ENCODE assay signal across 8 cellular contexts in genomic region chr1:51877434-51878306, GRCh38. TPM values are rescaled to one million over a fixed set of nuclear protein-coding genes. Genes with fewer than 3 reads are reported as not detected.
DNase-seq lines count a peak whose midpoint lies in the region; ATAC-seq and TF ChIP-seq lines count a peak whose summit lies in the region.

No MANE protein-coding gene starts in this region.

- peak; percentile 0 for ATAC-seq in HG03196 (IDR thresholded peaks at IDR 0.05; ENCODE audit: unreplicated experiment)
- ATAC-seq in WTC11, result peak; percentile 6
- peak; percentile 8 to 13 for ATAC-seq in gastrocnemius medialis
- ATAC-seq in GM21381 (IDR thresholded peaks at IDR 0.05; ENCODE audit: unreplicated experiment), result no peak

- H3K4me1 ChIP-seq in gastrocnemius medialis, result peaks cover 44 to 52% of the 10 kb centered on the region in 2 donors

- peaks cover 7% of the 10 kb centered on the region for H3K27me3 Mint-ChIP-seq in WTC11 (ENCODE audit: low read depth)

- H3K4me3 Mint-ChIP-seq in WTC11, result no peak overlapping the region

- no peaks in the 10 kb centered on the region for H3K9me3 ChIP-seq in gastrocnemius medialis

- peaks cover 17% of the 10 kb centered on the region for H3K4me1 Mint-ChIP-seq in WTC11

- peaks cover 0 to 12% (median 3%) of the 10 kb centered on the region in 3 donors for H3K27me3 ChIP-seq in gastrocnemius medialis

- H3K36me3 Mint-ChIP-seq in WTC11, result peaks cover 3% of the 10 kb centered on the region

- POLR2A ChIA-PET in WTC11 (lab: Charles Lee), result no interaction called here

- H3K36me3 ChIP-seq in gastrocnemius medialis, result no peaks in the 10 kb centered on the region

- peak overlapping the region; percentile 64 to 99 (median 90) for H3K4me3 ChIP-seq in gastrocnemius medialis

- intact Hi-C loops in head of caudate nucleus (cut with DNase I), result loop anchor here (10.0 kb wide), 1 partner anchor 643 kb away; the partner anchor contains the start of gene RNF11
- intact Hi-C loops in gastrocnemius medialis (cut with DNase I; ENCODE audit: low total_unique reads), result loop anchor here (1.0 to 10.0 kb wide), 6 partner anchors 179 to 903 kb away; partner anchors contain the start of genes BTF3L4, CDKN2C, EPS15 and OSBPL9

- in situ Hi-C loops in gastrocnemius medialis (cut with MboI; ENCODE audit: low sequenced_read_pairs in 4 of 4), result no loop called here

- peak overlapping the region; percentile 93 to 99 (median 96) for H3K27ac ChIP-seq in gastrocnemius medialis

- DNase-seq in activated CD4-positive, alpha-beta T cell treated with anti-CD3 and anti-CD28 coated beads for 48 hours, result peak; percentile 25
- no peak for DNase-seq in activated CD4-positive, alpha-beta T cell treated with anti-CD3 and anti-CD28 coated beads, Interleukin-2, amount 50 U/mL, for 1 hour
- DNase-seq in WTC11 (ENCODE audit: low spot score), result no peak
- peak in 32 of 42 donors; percentile 3 to 58 (median 36) for DNase-seq in head of caudate nucleus
- DNase-seq in gastrocnemius medialis, result peak; percentile 13 to 30
- DNase-seq in midbrain (lab: John Stamatoyannopoulos, UW), result no peak

- no peak overlapping the region for H3K27ac Mint-ChIP-seq in WTC11

- TF ChIP-seq POLR2A in gastrocnemius medialis (IDR thresholded peaks at IDR 0.05), result no peak

- no peak for TF ChIP-seq CTCF in WTC11 (IDR thresholded peaks at IDR 0.05)
- TF ChIP-seq CTCF in gastrocnemius medialis (IDR thresholded peaks at IDR 0.05 in 4 of 5, conservative IDR thresholded peaks at IDR 0.05 in 1 of 5), result no peak

- CTCF ChIA-PET in WTC11 (lab: Charles Lee), result no interaction called here

- no peaks in the 10 kb centered on the region for H3K9me3 Mint-ChIP-seq in WTC11

TF ChIP-seq in WTC11, 78 proteins besides CTCF, POLR2A, EP300 and RAD21:
- TF ChIP-seq MYBL2 (CRISPR knock-in tag; IDR thresholded peaks at IDR 0.05) (no peak), ZNF121 (CRISPR knock-in tag; IDR thresholded peaks at IDR 0.05) (0 out of 2 replicates have a peak, but pooled peaks have one; percentile 14)

RNA-seq across cellular contexts. Expression of gene NRDC, which starts 0.9 kb away (rescaled TPM):
- total RNA-seq in WTC11 (2021) (172 to 201 TPM (median 179 TPM) in 3 replicates), gastrocnemius medialis (100 to 1,000 TPM; 180 to 270 (median 239) TPM)

Comparison
In these comparisons a context has a peak if more than half of its experiments do, and no peak if none do; other contexts are left out.
1. DNase-seq: peak in activated CD4-positive, alpha-beta T cell treated with anti-CD3 and anti-CD28 coated beads for 48 hours (single experiment), head of caudate nucleus (32 of 42) and gastrocnemius medialis (2 of 2); none in activated CD4-positive, alpha-beta T cell treated with anti-CD3 and anti-CD28 coated beads, Interleukin-2, amount 50 U/mL, for 1 hour (single experiment), WTC11 (single experiment) and midbrain (single experiment).